19 cellular contexts compared by ENCODE assay signal in the genomic region with DNA sequence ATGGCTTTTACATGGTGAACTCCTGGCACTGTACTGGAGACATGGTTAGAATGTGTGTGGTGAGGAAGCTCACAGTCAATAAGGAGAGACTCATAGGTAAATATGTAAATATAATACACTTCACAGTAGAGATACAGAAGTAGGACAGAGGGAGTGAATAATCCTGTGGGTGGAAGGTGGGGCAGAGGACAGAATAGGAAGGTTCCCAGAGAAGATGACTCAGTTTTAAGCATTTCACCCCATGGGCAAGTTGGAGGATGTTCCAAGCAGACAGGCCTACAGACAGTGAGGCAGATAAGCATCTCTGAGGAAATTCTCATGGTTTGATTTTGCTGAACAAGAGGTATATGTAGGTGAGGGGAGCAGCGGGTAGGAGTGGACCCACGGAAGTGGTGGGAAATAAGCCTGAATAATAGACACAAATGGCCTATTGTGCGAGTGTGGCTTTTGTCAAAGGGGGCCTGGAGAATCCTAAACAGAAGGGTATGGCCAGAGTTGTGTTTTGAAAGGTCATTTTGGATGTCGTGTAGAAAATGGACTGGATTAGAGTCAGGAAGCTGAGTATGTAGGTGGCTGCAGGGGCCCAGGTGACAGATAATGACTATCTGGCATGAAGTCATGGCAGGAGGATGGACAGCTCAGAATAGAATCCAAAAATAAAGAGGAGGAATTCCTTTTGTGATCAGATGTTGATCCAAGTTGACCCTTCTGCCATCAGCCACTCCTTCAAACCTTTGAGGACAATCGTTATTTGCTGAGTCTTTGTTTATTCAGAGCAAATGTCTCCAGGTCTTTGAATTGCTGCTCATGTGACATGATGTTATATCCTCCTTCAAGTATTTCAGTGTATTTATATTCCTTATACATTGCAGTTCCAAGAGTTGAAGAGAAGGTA.
DNase-seq lines count a peak whose midpoint lies in the region; TF ChIP-seq lines count a peak whose summit lies in the region.
"Had no signal": no experiment of that assay in that cellular context is flagged by ENCODE, and none has a peak within 500 bp of the region (broad histone marks: within the 10 kb centered on the region; RNA-seq: fewer than 3 reads in every experiment).

No MANE protein-coding gene starts in this region.

- H3K27me3 Mint-ChIP-seq in activated naive CD4-positive, alpha-beta T cell treated with anti-CD3 and anti-CD28 coated beads, Interleukin-2, amount 10 ng/mL, durations not matched to agents 7 days and 5 days: no peaks in the 10 kb centered on the region

- no peak overlapping the region for H3K4me3 ChIP-seq in foreskin fibroblast (ENCODE audit: low read depth in 1 of 2, low read length in 2 of 2)
- no peak overlapping the region for H3K4me3 ChIP-seq in A673 (ENCODE audit: low read depth, low read length, poor library complexity, severe bottlenecking)
- no peak overlapping the region for H3K4me3 ChIP-seq in uterus
- H3K4me3 ChIP-seq: cardiac muscle cell, lower lobe of right lung, neural progenitor cell, spleen, thoracic aorta had no signal

- H3K4me1 ChIP-seq in A673 (ENCODE audit: insufficient read depth, low read length, poor library complexity, severe bottlenecking): no peaks in the 10 kb centered on the region
- H3K4me1 ChIP-seq in uterus: peaks cover 0 to 5% of the 10 kb centered on the region in 2 donors
- H3K4me1 ChIP-seq: neural progenitor cell had no signal

- H3K27me3 ChIP-seq in A673 (replicated peaks; ENCODE audit: insufficient read depth, low read depth, low read length, poor library complexity) (peaks cover 9% of the 10 kb centered on the region), uterus (no peaks in the 10 kb centered on the region)
- H3K27me3 ChIP-seq: cardiac muscle cell, neural progenitor cell, spleen had no signal

- peak overlapping the region; percentile 59 for H3K27ac Mint-ChIP-seq in activated naive CD4-positive, alpha-beta T cell treated with anti-CD3 and anti-CD28 coated beads, Interleukin-2, amount 10 ng/mL, durations not matched to agents 7 days and 5 days
- H3K27ac Mint-ChIP-seq: activated T-helper 2 cell treated with anti-CD3 and anti-CD28 coated beads, Interferon-gamma antibody, Interleukin-2, Interleukin-4, amounts not matched to agents 10 μg/mL and 5 μg/mL and 100 μg/mL, durations not matched to agents 14 hours and 24 hours and 36 hours; endodermal cell; neural progenitor cell had no signal

- no peaks in the 10 kb centered on the region for H3K4me1 Mint-ChIP-seq in activated naive CD4-positive, alpha-beta T cell treated with anti-CD3 and anti-CD28 coated beads, Interleukin-2, amount 10 ng/mL, durations not matched to agents 7 days and 5 days

- CTCF ChIA-PET in activated naive CD4-positive, alpha-beta T cell treated with anti-CD3 and anti-CD28 coated beads, Interleukin-2, amount 10 ng/mL, durations not matched to agents 7 days and 5 days (lab: Charles Lee): no interaction called here
- CTCF ChIA-PET in A673 (lab: Charles Lee): interaction anchor here (0.5 kb wide), 1 partner anchor 327 kb away, joined by 5 read pairs; no protein-coding TSS in a partner anchor

- no TSS peak for BruUV-seq in A673 (replicated peaks; lab: Mats Ljungman, UMichigan)

- no peaks in the 10 kb centered on the region for H3K36me3 ChIP-seq in A673 (ENCODE audit: insufficient read depth, low read length, poor library complexity, severe bottlenecking)
- no peaks in the 10 kb centered on the region for H3K36me3 ChIP-seq in uterus
- H3K36me3 ChIP-seq: cardiac muscle cell, lower lobe of right lung, neural progenitor cell, spleen, thoracic aorta had no signal

- POLR2A ChIA-PET in A673 (lab: Charles Lee; ENCODE audit: low non-redundant PET): no interaction called here

- no peaks in the 10 kb centered on the region for H3K9me3 Mint-ChIP-seq in activated naive CD4-positive, alpha-beta T cell treated with anti-CD3 and anti-CD28 coated beads, Interleukin-2, amount 10 ng/mL, durations not matched to agents 7 days and 5 days
- H3K9me3 Mint-ChIP-seq: activated T-helper 2 cell treated with anti-CD3 and anti-CD28 coated beads, Interferon-gamma antibody, Interleukin-2, Interleukin-4, amounts not matched to agents 10 μg/mL and 5 μg/mL and 100 μg/mL, durations not matched to agents 14 hours and 24 hours and 36 hours; endodermal cell; neural progenitor cell had no signal

- DNase-seq in activated naive CD4-positive, alpha-beta T cell treated with anti-CD3 and anti-CD28 coated beads, Interleukin-2, amount 10 ng/mL, durations not matched to agents 7 days and 5 days: no peak
- DNase-seq in activated naive CD4-positive, alpha-beta T cell treated with Interleukin-2 at 50 U/mL for 16 hours: no peak
- DNase-seq in RPMI7951 (ENCODE audit: low read depth) (peak; percentile 80), foreskin fibroblast (peak; percentile 55 to 80), A673 (ENCODE audit: low spot score) (no peak), uterus (no peak), NCI-H2227 treated with DMSO at 0.1 percent for 48 hours (lab: John Stamatoyannopoulos, UW) (no peak), NCI-H524 (lab: John Stamatoyannopoulos, UW) (no peak)
- DNase-seq: 8988T; activated CD4-positive, alpha-beta T cell treated with anti-CD3 and anti-CD28 coated beads, Interleukin-2, amount 50 U/mL, for 4 hours; endodermal cell; GOT3; lower lobe of right lung; spleen; T-helper 9 cell had no signal

- H3K4me3 Mint-ChIP-seq in activated naive CD4-positive, alpha-beta T cell treated with anti-CD3 and anti-CD28 coated beads, Interleukin-2, amount 10 ng/mL, durations not matched to agents 7 days and 5 days: no peak overlapping the region
- H3K4me3 Mint-ChIP-seq: endodermal cell, neural progenitor cell had no signal

- no peak overlapping the region for H3K27ac ChIP-seq in A673 (ENCODE audit: low read depth, low read length, poor library complexity, severe bottlenecking)
- no peak overlapping the region for H3K27ac ChIP-seq in uterus
- H3K27ac ChIP-seq: cardiac muscle cell, lower lobe of right lung, neural progenitor cell, spleen, thoracic aorta had no signal

- TF ChIP-seq POLR2A in uterus (IDR thresholded peaks at IDR 0.05): no peak

- intact Hi-C loops in A673 (cut with micrococcal nuclease; ENCODE audit: unreplicated experiment) (no loop called here), uterus (cut with DNase I; ENCODE audit: low total_unique reads) (no loop called here)

- H3K9me3 ChIP-seq in A673 (ENCODE audit: low read depth, low read length, poor library complexity, severe bottlenecking): no peaks in the 10 kb centered on the region
- no peaks in the 10 kb centered on the region for H3K9me3 ChIP-seq in uterus
- H3K9me3 ChIP-seq: lower lobe of right lung, spleen, thoracic aorta had no signal

- no peaks in the 10 kb centered on the region for H3K36me3 Mint-ChIP-seq in activated naive CD4-positive, alpha-beta T cell treated with anti-CD3 and anti-CD28 coated beads, Interleukin-2, amount 10 ng/mL, durations not matched to agents 7 days and 5 days
- H3K36me3 Mint-ChIP-seq: neural progenitor cell had no signal

- TF ChIP-seq CTCF in foreskin fibroblast (IDR thresholded peaks at IDR 0.05; ENCODE audit: low read depth, low read length): no peak
- no peak for TF ChIP-seq CTCF in A673 (conservative IDR thresholded peaks at IDR 0.05; ENCODE audit: low read depth, low read length)
- TF ChIP-seq CTCF in uterus (IDR thresholded peaks at IDR 0.05): no peak

Comparison
In these comparisons a context has a peak if more than half of its experiments do, and no peak if none do; other contexts are left out.
1. DNase-seq: peak in RPMI7951 (single experiment) and foreskin fibroblast (2 of 2); none in activated naive CD4-positive, alpha-beta T cell treated with anti-CD3 and anti-CD28 coated beads, Interleukin-2, amount 10 ng/mL, durations not matched to agents 7 days and 5 days (single experiment), activated naive CD4-positive, alpha-beta T cell treated with Interleukin-2 at 50 U/mL for 16 hours (single experiment), A673 (single experiment), uterus (0 of 2), NCI-H2227 treated with DMSO at 0.1 percent for 48 hours (single experiment) and NCI-H524 (0 of 2).